ENCODE assay signal across 8 cellular contexts in genomic region chr17:2040942-2041560, GRCh38. TPM values are rescaled to one million over a fixed set of nuclear protein-coding genes. Genes with fewer than 3 reads are reported as not detected.
A peak's percentile ranks its signal among the peaks of the same experiment; 100 is the strongest.
DNase-seq lines count a peak whose midpoint lies in the region; ATAC-seq and TF ChIP-seq lines count a peak whose summit lies in the region.

No MANE protein-coding gene starts in this region.

- H3K9me3 Mint-ChIP-seq in mesothelial cell of epicardium, result no peaks in the 10 kb centered on the region

- intact Hi-C loops in left ventricle myocardium superior (cut with micrococcal nuclease) (no loop called here), body of pancreas (cut with DNase I) (no loop called here)

- H3K4me1 Mint-ChIP-seq in mesothelial cell of epicardium, result peaks cover 18% of the 10 kb centered on the region

- 43 to 52% methylated on average over 11 to 16 of the region's 16 CpGs for WGBS in body of pancreas, 2 donors

- H3K27me3 ChIP-seq in cardiac muscle cell (no peaks in the 10 kb centered on the region), body of pancreas (no peaks in the 10 kb centered on the region)

- H3K36me3 Mint-ChIP-seq in mesothelial cell of epicardium, result peaks cover 17% of the 10 kb centered on the region

- no peak for ATAC-seq in left ventricle myocardium superior
- ATAC-seq in body of pancreas, result no peak
- no peak for ATAC-seq in GM18511 (IDR thresholded peaks at IDR 0.05; ENCODE audit: unreplicated experiment)

- DNase-seq in cardiac muscle cell (ENCODE audit: low read depth in 1 of 2, low spot score in 1 of 2) (no peak), left ventricle myocardium superior (no peak), body of pancreas (peak in 1 of 4 donors; percentile 60), mesothelial cell of epicardium (ENCODE audit: low spot score in 2 of 2, unreplicated experiment in 2 of 2) (no peak), HuH-7.5 (ENCODE audit: low spot score) (no peak), COLO668 (lab: John Stamatoyannopoulos, UW; ENCODE audit: unreplicated experiment) (no peak), HEK293T (ENCODE audit: extremely low spot score) (no peak)

- peak overlapping the region; percentile 61 for H3K4me3 ChIP-seq in cardiac muscle cell
- H3K4me3 ChIP-seq in body of pancreas, result peak overlapping the region in 1 of 2 donors; percentile 90

- CTCF ChIA-PET in HEK293T (lab: Yijun Ruan, JAX), result interaction anchor here (0.5 to 1.6 kb wide), 2 partner anchors 126 to 132 kb away, joined by 6 to 9 read pairs; no protein-coding TSS in a partner anchor

- peak overlapping the region; percentile 57 for H3K27ac ChIP-seq in cardiac muscle cell
- peak overlapping the region; percentile 66 to 90 (median 83) for H3K27ac ChIP-seq in body of pancreas

- H3K27me3 Mint-ChIP-seq in mesothelial cell of epicardium (ENCODE audit: low read depth), result no peaks in the 10 kb centered on the region

- H3K9me3 ChIP-seq in cardiac muscle cell (ENCODE audit: low read depth), result no peaks in the 10 kb centered on the region
- H3K9me3 ChIP-seq in body of pancreas, result no peaks in the 10 kb centered on the region

- POLR2A ChIA-PET in HEK293T (lab: Yijun Ruan, JAX), result interaction anchor here (1.6 kb wide), 1 partner anchor 9 kb away, joined by 5 read pairs; no protein-coding TSS in a partner anchor

- H3K36me3 ChIP-seq in cardiac muscle cell (peaks cover 7% of the 10 kb centered on the region), body of pancreas (replicated peaks in 1 of 2; ENCODE audit: insufficient read depth in 1 of 2, low read depth in 2 of 2) (peaks cover 0 to 15% of the 10 kb centered on the region in 2 donors)

- TF ChIP-seq CTCF in cardiac muscle cell (IDR thresholded peaks at IDR 0.05; ENCODE audit: low read depth, low read length) (no peak), body of pancreas (IDR thresholded peaks at IDR 0.05) (no peak), mesothelial cell of epicardium (IDR thresholded peaks at IDR 0.05; ENCODE audit: unreplicated experiment) (no peak)

- peaks cover 4% of the 10 kb centered on the region for H3K4me1 ChIP-seq in cardiac muscle cell (ENCODE audit: low read depth)
- peaks cover 26% of the 10 kb centered on the region for H3K4me1 ChIP-seq in body of pancreas

- H3K4me3 Mint-ChIP-seq in mesothelial cell of epicardium, result peak overlapping the region; percentile 89

- H3K27ac Mint-ChIP-seq in mesothelial cell of epicardium, result peak overlapping the region; percentile 78

- no peak for TF ChIP-seq POLR2A in body of pancreas (IDR thresholded peaks at IDR 0.05)

TF ChIP-seq in HEK293T, 16 proteins besides CTCF, POLR2A, EP300 and RAD21:
- TF ChIP-seq ZNF384 (IDR thresholded peaks at IDR 0.05) (no peak), CTBP1 (IDR thresholded peaks at IDR 0.05; ENCODE audit: borderline replicate concordance) (no peak), BHLHE40 (IDR thresholded peaks at IDR 0.05; ENCODE audit: borderline replicate concordance) (no peak), PKNOX1 (IDR thresholded peaks at IDR 0.05) (no peak), ARNT (IDR thresholded peaks at IDR 0.05) (no peak), NFRKB (IDR thresholded peaks at IDR 0.05) (no peak), HDGF (IDR thresholded peaks at IDR 0.05; ENCODE audit: borderline replicate concordance) (no peak)

RNA-seq across cellular contexts. Expression of gene OVCA2, which starts 0.8 kb away (rescaled TPM):
- total RNA-seq in cardiac muscle cell, result 36.8 and 48.4 TPM in 2 replicates
- 40.6 and 50.1 TPM in 2 replicates for polyA plus RNA-seq in cardiac muscle cell
- 14.4 TPM for total RNA-seq in left ventricle myocardium superior
- 10 to 100 TPM; 17.1 to 36.3 TPM for total RNA-seq in body of pancreas
- total RNA-seq in mesothelial cell of epicardium, result 17.3 to 24.8 TPM (median 24.5 TPM) in 3 replicates

RNA-seq across cellular contexts. Expression of gene DPH1, which starts 11.1 kb away (rescaled TPM):
- 43.2 and 88.6 TPM in 2 replicates for total RNA-seq in cardiac muscle cell
- polyA plus RNA-seq in cardiac muscle cell, result 59.5 and 94.5 TPM in 2 replicates
- total RNA-seq in left ventricle myocardium superior, result 28.9 TPM
- 10 to 100 TPM; 34.8 to 77.8 TPM for total RNA-seq in body of pancreas
- total RNA-seq in mesothelial cell of epicardium, result 63.8 to 74.5 TPM (median 71.2 TPM) in 3 replicates

RNA-seq across cellular contexts. Expression of gene HIC1, which starts 13.9 kb away (rescaled TPM):
- total RNA-seq in cardiac muscle cell (2.6 and 3.7 TPM in 2 replicates), left ventricle myocardium superior (19.0 TPM), body of pancreas (10 to 100 TPM in 1 of 2 donors, 1 to 10 TPM in 1; 9.6 to 18.1 TPM), mesothelial cell of epicardium (97.9 to 99.3 TPM (median 98.9 TPM) in 3 replicates)
- 0.88 and 2.7 TPM in 2 replicates for polyA plus RNA-seq in cardiac muscle cell

RNA-seq across cellular contexts. Expression of gene RTN4RL1, which starts 15.9 kb away (rescaled TPM):
- total RNA-seq in cardiac muscle cell (34.3 and 45.4 TPM in 2 replicates), left ventricle myocardium superior (1.9 TPM), body of pancreas (1 to 10 TPM; 3.1 to 3.6 TPM), mesothelial cell of epicardium (0.20 to 0.23 TPM (median 0.22 TPM) in 3 replicates)
- 32.2 and 46.2 TPM in 2 replicates for polyA plus RNA-seq in cardiac muscle cell
